In genomic region chr1:67583462-67583950, GRCh38 we compare ENCODE assay signal across 21 cellular contexts.
DNase-seq lines count a peak whose midpoint lies in the region; ATAC-seq and TF ChIP-seq lines count a peak whose summit lies in the region.
"Had no signal": no experiment of that assay in that cellular context is flagged by ENCODE, and none has a peak within 500 bp of the region (broad histone marks: within the 10 kb centered on the region; RNA-seq: fewer than 3 reads in every experiment).

No MANE protein-coding gene starts in this region.

- no peak overlapping the region for H4K91ac ChIP-seq in neuronal stem cell (ENCODE audit: low read depth, low read length, poor library complexity)

- H3K27ac ChIP-seq in PC-9 (peak overlapping the region; percentile 67), neuronal stem cell (replicated peaks; ENCODE audit: low read length) (no peak overlapping the region), uterus (peak overlapping the region; percentile 23 to 38)

- no peak overlapping the region for H2BK120ac ChIP-seq in neuronal stem cell (ENCODE audit: low read depth, low read length)

- no peaks in the 10 kb centered on the region for H3K79me1 ChIP-seq in neuronal stem cell (ENCODE audit: low read depth, low read length)

- no peak overlapping the region for H3K18ac ChIP-seq in neuronal stem cell (ENCODE audit: low read length)

- no peak overlapping the region for H2BK5ac ChIP-seq in neuronal stem cell (ENCODE audit: low read length)

- BruUV-seq in PC-9 (replicated peaks; lab: Mats Ljungman, UMichigan): TSS peak; percentile 29

- peak overlapping the region; percentile 3 for H3K27ac Mint-ChIP-seq in chondrocyte (ENCODE audit: unreplicated experiment)
- no peak overlapping the region for H3K27ac Mint-ChIP-seq in effector memory CD8-positive, alpha-beta T cell
- H3K27ac Mint-ChIP-seq: natural killer cell, progenitor cell of endocrine pancreas had no signal

- intact Hi-C loops in PC-9 (cut with micrococcal nuclease; ENCODE audit: unreplicated experiment): no loop called here
- intact Hi-C loops in uterus (cut with DNase I; ENCODE audit: low total_unique reads): no loop called here

- H4K20me1 ChIP-seq in PC-9 (ENCODE audit: insufficient read depth): no peaks in the 10 kb centered on the region

- H2BK15ac ChIP-seq in neuronal stem cell (ENCODE audit: low read length): no peak overlapping the region

- no peak overlapping the region for H3K4me3 ChIP-seq in PC-9
- H3K4me3 ChIP-seq in neuronal stem cell (ENCODE audit: low read length in 2 of 2): no peak overlapping the region
- H3K4me3 ChIP-seq in uterus: no peak overlapping the region
- H3K4me3 ChIP-seq: heart right ventricle, spleen had no signal

- no peaks in the 10 kb centered on the region for H3K9me2 ChIP-seq in PC-9 (ENCODE audit: insufficient read depth)

- DNase-seq in PC-9: no peak
- no peak for DNase-seq in chondrocyte (ENCODE audit: low spot score)
- DNase-seq in neuronal stem cell (ENCODE audit: low spot score): no peak
- DNase-seq in uterus: no peak
- no peak for DNase-seq in NOMO-1 treated with DMSO at 0.1 percent for 48 hours (lab: John Stamatoyannopoulos, UW; ENCODE audit: unreplicated experiment)
- DNase-seq in GDM1 (lab: John Stamatoyannopoulos, UW): no peak
- DNase-seq in effector memory CD8-positive, alpha-beta T cell: no peak
- DNase-seq: activated effector memory CD4-positive, alpha-beta T cell treated with anti-CD3 and anti-CD28 coated beads, Interleukin-2, amount 50 U/mL, for 16 hours; BE2C; Calu3; cerebellar nuclear complex; effector memory CD4-positive, alpha-beta T cell; H7; heart right ventricle; mesendoderm; natural killer cell; NCI-H1436; NCI-H524; SHP77 treated with DMSO at 0.1 percent for 48 hours; spleen had no signal

- no CpG with 5 or more reads among the region's 2 CpGs for WGBS in neuronal stem cell (ENCODE audit: extremely low coverage in 2 of 2, insufficient read length in 2 of 2, insufficient replicate concordance in 1 of 2), 2 donors

- ATAC-seq in effector memory CD8-positive, alpha-beta T cell (replicated peaks): no peak
- ATAC-seq: natural killer cell had no signal

- H3K27me3 ChIP-seq in PC-9 (ENCODE audit: insufficient read depth, low read depth): no peaks in the 10 kb centered on the region
- no peaks in the 10 kb centered on the region for H3K27me3 ChIP-seq in neuronal stem cell (ENCODE audit: control insufficient read depth in 3 of 3, insufficient read depth in 3 of 3, low read depth in 1 of 3, low read length in 3 of 3)
- H3K27me3 ChIP-seq in uterus: no peaks in the 10 kb centered on the region
- H3K27me3 ChIP-seq: BE2C, heart right ventricle, spleen had no signal

- no peaks in the 10 kb centered on the region for H3K27me3 Mint-ChIP-seq in chondrocyte (ENCODE audit: low read depth)
- H3K27me3 Mint-ChIP-seq in effector memory CD8-positive, alpha-beta T cell: peaks cover 4 to 11% of the 10 kb centered on the region in 2 donors
- H3K27me3 Mint-ChIP-seq: progenitor cell of endocrine pancreas had no signal

- peaks cover 53% of the 10 kb centered on the region for H3K4me1 ChIP-seq in PC-9 (replicated peaks; ENCODE audit: insufficient read depth)
- H3K4me1 ChIP-seq in neuronal stem cell (ENCODE audit: control insufficient read depth in 2 of 2, insufficient read depth in 1 of 2, low read depth in 1 of 2, low read length in 2 of 2): peaks cover 1 to 4% of the 10 kb centered on the region in 2 donors
- H3K4me1 ChIP-seq in uterus: peaks cover 0 to 7% of the 10 kb centered on the region in 2 donors
- H3K4me1 ChIP-seq: BE2C had no signal

- no peaks in the 10 kb centered on the region for H3K79me2 ChIP-seq in PC-9 (ENCODE audit: low read depth)

- no peak overlapping the region for H2AK5ac ChIP-seq in neuronal stem cell (ENCODE audit: low read depth, low read length)

- no peaks in the 10 kb centered on the region for H3K36me3 Mint-ChIP-seq in chondrocyte (ENCODE audit: low read depth)
- no peaks in the 10 kb centered on the region for H3K36me3 Mint-ChIP-seq in effector memory CD8-positive, alpha-beta T cell (ENCODE audit: insufficient read depth)
- H3K36me3 Mint-ChIP-seq: natural killer cell had no signal

- no peak overlapping the region for H3K14ac ChIP-seq in neuronal stem cell (ENCODE audit: low read length)

- H3K9ac ChIP-seq in neuronal stem cell (ENCODE audit: low read depth, low read length, poor library complexity): no peak overlapping the region

- H3F3A ChIP-seq in PC-9 (ENCODE audit: insufficient read depth, low read depth): peaks cover 40% of the 10 kb centered on the region

- H3K4me2 ChIP-seq in PC-9 (peak overlapping the region; percentile 55), neuronal stem cell (ENCODE audit: insufficient read depth, low read length, poor library complexity, severe bottlenecking) (no peak overlapping the region)

- H2BK12ac ChIP-seq in neuronal stem cell (ENCODE audit: low read length): no peak overlapping the region

- no peak overlapping the region for H3K4me3 Mint-ChIP-seq in chondrocyte (ENCODE audit: unreplicated experiment)
- no peak overlapping the region for H3K4me3 Mint-ChIP-seq in effector memory CD8-positive, alpha-beta T cell
- H3K4me3 Mint-ChIP-seq: natural killer cell had no signal

- peaks cover 25% of the 10 kb centered on the region for H3K4me1 Mint-ChIP-seq in chondrocyte (ENCODE audit: low read depth)
- no peaks in the 10 kb centered on the region for H3K4me1 Mint-ChIP-seq in effector memory CD8-positive, alpha-beta T cell (ENCODE audit: low read depth in 2 of 2)
- H3K4me1 Mint-ChIP-seq: natural killer cell had no signal

- CTCF ChIA-PET in PC-9 (lab: Charles Lee): interaction anchor here (0.8 kb wide), 1 partner anchor 12 kb away, joined by 3 read pairs; no protein-coding TSS in a partner anchor

- no peak overlapping the region for H4K8ac ChIP-seq in neuronal stem cell (ENCODE audit: low read depth, low read length)

- H2AFZ ChIP-seq in PC-9: 0 out of 2 replicates have a peak overlapping the region, but pooled peaks have one; percentile 0
- H2AFZ ChIP-seq in neuronal stem cell (ENCODE audit: low read length): peak overlapping the region; percentile 50

- H3K9me3 ChIP-seq in PC-9 (ENCODE audit: insufficient read depth, low read depth) (no peaks in the 10 kb centered on the region), neuronal stem cell (replicated peaks in 1 of 2; ENCODE audit: control insufficient read depth in 2 of 2, insufficient read depth in 1 of 2, low read depth in 1 of 2, low read length in 2 of 2) (no peaks in the 10 kb centered on the region), uterus (no peaks in the 10 kb centered on the region)
- H3K9me3 ChIP-seq: BE2C, heart right ventricle, spleen had no signal

- H3K4ac ChIP-seq in neuronal stem cell (ENCODE audit: low read length): no peak overlapping the region

- TF ChIP-seq CTCF in PC-9 (conservative IDR thresholded peaks at IDR 0.05) (no peak), chondrocyte (IDR thresholded peaks at IDR 0.05) (no peak), uterus (IDR thresholded peaks at IDR 0.05) (no peak)

- no peaks in the 10 kb centered on the region for H3K9me3 Mint-ChIP-seq in chondrocyte (ENCODE audit: low read depth)
- no peaks in the 10 kb centered on the region for H3K9me3 Mint-ChIP-seq in effector memory CD8-positive, alpha-beta T cell
- H3K9me3 Mint-ChIP-seq: natural killer cell had no signal

- POLR2A ChIA-PET in PC-9 (lab: Charles Lee; ENCODE audit: unreplicated experiment): no interaction called here

- no peaks in the 10 kb centered on the region for H3K36me3 ChIP-seq in PC-9 (ENCODE audit: low read depth)
- H3K36me3 ChIP-seq in neuronal stem cell (replicated peaks in 1 of 2; ENCODE audit: control insufficient read depth in 2 of 2, insufficient read depth in 2 of 2, low read length in 2 of 2): no peaks in the 10 kb centered on the region
- no peaks in the 10 kb centered on the region for H3K36me3 ChIP-seq in uterus
- H3K36me3 ChIP-seq: BE2C, heart right ventricle, spleen had no signal

- TF ChIP-seq POLR2A in uterus (IDR thresholded peaks at IDR 0.05): no peak

- no peak overlapping the region for H3K23ac ChIP-seq in neuronal stem cell (ENCODE audit: low read depth, low read length, poor library complexity)
